1 cellular context compared by ENCODE assay signal in genomic region chr3:140941434-140942220, GRCh38.
TF ChIP-seq lines count a peak whose summit lies in the region.

Gene SLC25A36, plus strand, starts transcription at chr3:140941836. Its CDS starts 219 bp downstream, at chr3:140942055.

TF ChIP-seq in HepG2, 621 proteins besides CTCF, POLR2A, EP300 and RAD21 (continued from another document and continues in another):
- TF ChIP-seq GMEB1 (CRISPR knock-in tag; IDR thresholded peaks at IDR 0.05; ENCODE audit: borderline replicate concordance) (peak; percentile 93), ATF3 (CRISPR knock-in tag; IDR thresholded peaks at IDR 0.05) (no peak), ZNF766 (CRISPR knock-in tag; IDR thresholded peaks at IDR 0.05; ENCODE audit: borderline replicate concordance) (peak; percentile 88; the same call in 1 of the 2 replicates), KDM4B (CRISPR knock-in tag; IDR thresholded peaks at IDR 0.05) (no peak), ZNF782 (CRISPR knock-in tag; IDR thresholded peaks at IDR 0.05; ENCODE audit: borderline replicate concordance) (peak; percentile 96), PHF21A (CRISPR knock-in tag; IDR thresholded peaks at IDR 0.05) (peak; percentile 96), BHLHE40 (IDR thresholded peaks at IDR 0.05; ENCODE audit: low read length) (peak; percentile 99), HOXA5 (CRISPR knock-in tag; IDR thresholded peaks at IDR 0.05) (peak; percentile 71), ZNF770 (CRISPR knock-in tag; IDR thresholded peaks at IDR 0.05) (peak; percentile 66), EED (CRISPR knock-in tag; IDR thresholded peaks at IDR 0.05) (peak; percentile 45; the same call in 1 of the 2 replicates), KMT2B (CRISPR knock-in tag; IDR thresholded peaks at IDR 0.05) (peak; percentile 93), HNRNPL (IDR thresholded peaks at IDR 0.05; ENCODE audit: low read depth, low read length) (no peak), ZNF468 (CRISPR knock-in tag; IDR thresholded peaks at IDR 0.05) (no peak), GFI1 (CRISPR knock-in tag; IDR thresholded peaks at IDR 0.05; ENCODE audit: borderline replicate concordance) (peak; percentile 97), NFKBIZ (CRISPR knock-in tag; IDR thresholded peaks at IDR 0.05) (peak; percentile 93), FOXK1 (CRISPR knock-in tag; IDR thresholded peaks at IDR 0.05; ENCODE audit: borderline replicate concordance, low read depth) (peak; percentile 99), FOXC1 (CRISPR knock-in tag; IDR thresholded peaks at IDR 0.05; ENCODE audit: borderline replicate concordance) (peak; percentile 94; the same call in 1 of the 2 replicates), HNRNPLL (IDR thresholded peaks at IDR 0.05; ENCODE audit: low read depth, low read length, poor library complexity, severe bottlenecking) (peak; percentile 82), FOXJ3 (CRISPR knock-in tag; IDR thresholded peaks at IDR 0.05; ENCODE audit: borderline replicate concordance) (peak; percentile 86), SMAD9 (CRISPR knock-in tag; IDR thresholded peaks at IDR 0.05) (peak; percentile 97), POGZ (CRISPR knock-in tag; IDR thresholded peaks at IDR 0.05) (peak; percentile 96), CBX5 (CRISPR knock-in tag; IDR thresholded peaks at IDR 0.05; ENCODE audit: borderline replicate concordance) (peak; percentile 89; the same call in 1 of the 2 replicates), ZNF142 (CRISPR knock-in tag; IDR thresholded peaks at IDR 0.05) (peak; percentile 72; the same call in 1 of the 2 replicates), ZNF280D (CRISPR knock-in tag; IDR thresholded peaks at IDR 0.05) (no peak), GABPA (IDR thresholded peaks at IDR 0.05; ENCODE audit: low read depth, low read length) (no peak), GABPA (CRISPR knock-in tag; IDR thresholded peaks at IDR 0.05; ENCODE audit: low read depth) (peak; percentile 24; the same call in 1 of the 2 replicates), ZNF382 (CRISPR knock-in tag; IDR thresholded peaks at IDR 0.05; ENCODE audit: borderline replicate concordance) (no peak), TSC22D2 (CRISPR knock-in tag; IDR thresholded peaks at IDR 0.05; ENCODE audit: borderline replicate concordance) (peak; percentile 92), MIER3 (CRISPR knock-in tag; IDR thresholded peaks at IDR 0.05; ENCODE audit: borderline replicate concordance) (peak; percentile 90), ZNF44 (CRISPR knock-in tag; IDR thresholded peaks at IDR 0.05) (peak; percentile 93; the same call in 1 of the 2 replicates), THAP11 (CRISPR knock-in tag; IDR thresholded peaks at IDR 0.05) (peak; percentile 83), ZNF431 (CRISPR knock-in tag; IDR thresholded peaks at IDR 0.05; ENCODE audit: borderline replicate concordance, low read depth) (peak; percentile 40; the same call in 1 of the 2 replicates), ZNF878 (CRISPR knock-in tag; IDR thresholded peaks at IDR 0.05) (peak; percentile 97), CAMTA2 (CRISPR knock-in tag; IDR thresholded peaks at IDR 0.05; ENCODE audit: borderline replicate concordance) (peak; percentile 19; the same call in 1 of the 2 replicates), ZNF160 (CRISPR knock-in tag; IDR thresholded peaks at IDR 0.05) (0 out of 2 replicates have a peak, but pooled peaks have one; percentile 31), PAX8 (CRISPR knock-in tag; IDR thresholded peaks at IDR 0.05; ENCODE audit: borderline replicate concordance) (peak; percentile 69; the same call in 1 of the 2 replicates), PRDM15 (CRISPR knock-in tag; IDR thresholded peaks at IDR 0.05) (0 out of 2 replicates have a peak, but pooled peaks have one; percentile 30), EHMT2 (IDR thresholded peaks at IDR 0.05; ENCODE audit: borderline replicate concordance, low read depth, low read length) (peak; percentile 60; the same call in 1 of the 2 replicates), PRDM10 (CRISPR knock-in tag; IDR thresholded peaks at IDR 0.05; ENCODE audit: low read depth) (peak; percentile 82; the same call in 1 of the 2 replicates), XRCC5 (optimal IDR thresholded peaks at IDR 0.05; ENCODE audit: low read length) (peak; percentile 67), ZNF660 (CRISPR knock-in tag; IDR thresholded peaks at IDR 0.05; ENCODE audit: borderline replicate concordance, low read depth) (no peak)
